Comparison of ENCODE assay signal across 8 cellular contexts in genomic region chr4:75672461-75673026, GRCh38. TPM values are rescaled to one million over a fixed set of nuclear protein-coding genes. Genes with fewer than 3 reads are reported as not detected.
DNase-seq lines count a peak whose midpoint lies in the region; ATAC-seq and TF ChIP-seq lines count a peak whose summit lies in the region.

No MANE protein-coding gene starts in this region.

- no peaks in the 10 kb centered on the region for H3K9me3 ChIP-seq in testis

- 0 to 1% methylated on average over 43 to 44 of the region's 44 CpGs for WGBS in testis, 2 donors

- peaks cover 4% of the 10 kb centered on the region for H3K4me1 ChIP-seq in testis

- peak overlapping the region; percentile 97 to 99 for H3K4me3 ChIP-seq in testis

- peak overlapping the region; percentile 92 to 98 for H3K27ac ChIP-seq in testis

- no peaks in the 10 kb centered on the region for H3K36me3 ChIP-seq in testis (ENCODE audit: low read depth, missing control alignments)

- DNase-seq in D341Med (ENCODE audit: low spot score) (peak; percentile 72), HT-29 (ENCODE audit: low spot score) (peak; percentile 67), SHP77 treated with DMSO at 0.1 percent for 48 hours (lab: John Stamatoyannopoulos, UW) (peak; percentile 3), glomerular visceral epithelial cell (ENCODE audit: extremely low spot score) (peak; percentile 57), omental fat pad (ENCODE audit: low spot score) (peak; percentile 38), testis (peak; percentile 77)
- peak; percentile 42 to 78 (median 66) for DNase-seq in activated naive CD4-positive, alpha-beta T cell (lab: John Stamatoyannopoulos, UW)

- intact Hi-C loops in testis (cut with DNase I; ENCODE audit: low total_unique reads), result loop anchor here (10.0 kb wide), 1 partner anchor 52 kb away; the partner anchor contains the start of gene USO1

- no peak for TF ChIP-seq CTCF in omental fat pad (IDR thresholded peaks at IDR 0.05)
- no peak for TF ChIP-seq CTCF in testis (IDR thresholded peaks at IDR 0.05)

- no peak for TF ChIP-seq POLR2A in testis (IDR thresholded peaks at IDR 0.05)

- H3K27me3 ChIP-seq in testis, result no peaks in the 10 kb centered on the region

- ATAC-seq in GM19467 (IDR thresholded peaks at IDR 0.05; ENCODE audit: unreplicated experiment) (peak; percentile 26), omental fat pad (ENCODE audit: low FRiP score) (peak; percentile 44)

RNA-seq across cellular contexts. Expression of gene G3BP2, which starts 0.7 kb away (rescaled TPM):
- total RNA-seq in HT-29 (2014; rRNA removed; shearing (Covaris generic)), result 54.0 and 59.4 TPM in 2 replicates
- 10 to 100 TPM; 57.7 to 90.9 (median 69.6) TPM for total RNA-seq in omental fat pad
- 100 to 1,000 TPM; 102 to 105 TPM for total RNA-seq in testis
- 134 TPM for polyA plus RNA-seq in testis (ENCODE audit: insufficient read depth, low read depth, low replicate concordance)

RNA-seq across cellular contexts. Expression of gene CDKL2, which starts 42.2 kb away (rescaled TPM):
- total RNA-seq in HT-29 (2014; rRNA removed; shearing (Covaris generic)), result not detected in 2 replicates
- total RNA-seq in omental fat pad, result 1 to 10 TPM in 2 of 4 donors, under 1 TPM in 1, not detected in 1; 0.38 to 1.9 (median 1.1) TPM
- 10 to 100 TPM; 11.3 to 11.9 TPM for total RNA-seq in testis
- 41.0 TPM for polyA plus RNA-seq in testis (ENCODE audit: insufficient read depth, low read depth, low replicate concordance)

RNA-seq across cellular contexts. Expression of gene USO1, which starts 51.8 kb away (rescaled TPM):
- total RNA-seq in HT-29 (2014; rRNA removed; shearing (Covaris generic)), result 23.4 and 24.5 TPM in 2 replicates
- total RNA-seq in omental fat pad (10 to 100 TPM; 53.8 to 79.5 (median 69.8) TPM), testis (10 to 100 TPM; 57.5 to 64.6 TPM)
- polyA plus RNA-seq in testis (ENCODE audit: insufficient read depth, low read depth, low replicate concordance), result 53.3 TPM

Comparison
In these comparisons a context has a peak if more than half of its experiments do, and no peak if none do; other contexts are left out.
1. Peak in every context shown above with its lines: DNase-seq, ATAC-seq, H3K4me3 ChIP-seq and H3K27ac ChIP-seq.
2. DNase-seq: peak in every context shown above with its lines; median percentile 77 in testis; 72 in D341Med; 67 in HT-29; 66 in activated naive CD4-positive, alpha-beta T cell; 57 in glomerular visceral epithelial cell; 38 in omental fat pad; 3 in SHP77 treated with DMSO at 0.1 percent for 48 hours.
3. RNA of gene CDKL2, which starts 42.2 kb away (total RNA-seq): 11.3 to 11.9 TPM in testis; 0.38 to 1.9 TPM in omental fat pad and not detected in HT-29; every median in the first group is over 4 times any median in the second.